In the genomic region with DNA sequence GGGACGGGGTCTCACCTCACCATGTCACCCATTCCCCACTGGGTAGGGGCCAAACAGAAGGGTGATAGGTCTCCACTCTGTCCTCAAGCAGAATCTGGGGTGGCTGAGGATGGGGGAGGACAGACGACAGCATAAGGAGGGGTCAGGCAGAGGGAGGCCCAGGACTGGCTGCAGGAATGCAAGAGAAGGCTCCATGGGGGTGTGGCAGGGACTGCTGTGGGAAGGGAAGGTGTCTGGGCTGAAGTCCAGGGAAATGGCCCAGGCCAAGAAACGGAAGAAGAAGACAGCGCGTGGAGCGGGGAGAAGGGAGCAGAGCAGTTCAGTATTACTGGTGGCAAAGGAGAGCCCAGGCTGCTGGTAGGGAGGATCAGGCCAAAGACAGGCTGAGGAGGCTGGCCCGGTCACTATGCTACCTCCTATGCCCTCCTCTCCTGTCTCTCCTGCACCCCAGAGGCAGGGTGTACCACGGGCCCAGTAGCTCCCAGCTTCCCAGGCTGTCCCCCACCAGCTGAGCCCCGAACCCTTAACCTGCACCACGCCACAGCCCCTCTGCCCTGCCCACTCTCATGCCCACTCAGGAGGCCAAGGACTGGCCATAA, we compare ENCODE assay signal across 22 cellular contexts.
DNase-seq lines count a peak whose midpoint lies in the region; ATAC-seq, FAIRE-seq and TF ChIP-seq lines count a peak whose summit lies in the region.
"Had no signal": no experiment of that assay in that cellular context is flagged by ENCODE, and none has a peak within 500 bp of the region (broad histone marks: within the 10 kb centered on the region; RNA-seq: fewer than 3 reads in every experiment).

No MANE protein-coding gene starts in this region.

- no peak overlapping the region for H3K4me3 ChIP-seq in astrocyte (ENCODE audit: insufficient read depth, low read depth, low read length)
- H3K4me3 ChIP-seq in left ventricle myocardium inferior, result no peak overlapping the region
- H3K4me3 ChIP-seq in psoas muscle, result no peak overlapping the region
- no peak overlapping the region for H3K4me3 ChIP-seq in OCI-LY7 (ENCODE audit: low read depth, low read length, poor library complexity, severe bottlenecking)
- H3K4me3 ChIP-seq: smooth muscle cell had no signal

- BruUV-seq in OCI-LY7 (replicated peaks; lab: Mats Ljungman, UMichigan), result no TSS peak

- intact Hi-C loops in left ventricle myocardium inferior (cut with micrococcal nuclease) (no loop called here), psoas muscle (cut with DNase I) (no loop called here), OCI-LY7 (cut with micrococcal nuclease; ENCODE audit: unreplicated experiment) (no loop called here)

- no peaks in the 10 kb centered on the region for H3K27me3 ChIP-seq in astrocyte (ENCODE audit: insufficient read depth, low read length)
- H3K27me3 ChIP-seq in left ventricle myocardium inferior (ENCODE audit: low read depth), result no peaks in the 10 kb centered on the region
- H3K27me3 ChIP-seq in psoas muscle (ENCODE audit: insufficient read depth in 3 of 3, low read length in 2 of 3), result no peaks in the 10 kb centered on the region

- H3K4me1 ChIP-seq in astrocyte (ENCODE audit: insufficient read depth, low read length) (peaks cover 17% of the 10 kb centered on the region), left ventricle myocardium inferior (peaks cover 88% of the 10 kb centered on the region), psoas muscle (peaks cover 27% of the 10 kb centered on the region), OCI-LY7 (ENCODE audit: insufficient read depth, low read length, poor library complexity, severe bottlenecking) (no peaks in the 10 kb centered on the region)

- H3K9me3 Mint-ChIP-seq in astrocyte (ENCODE audit: unreplicated experiment), result no peaks in the 10 kb centered on the region
- no peaks in the 10 kb centered on the region for H3K9me3 Mint-ChIP-seq in activated CD4-positive, alpha-beta T cell treated with anti-CD3 and anti-CD28 coated beads, Interleukin-2, amount 10 ng/mL, durations not matched to agents 7 days and 5 days
- H3K9me3 Mint-ChIP-seq: brain had no signal

- H3K4me2 ChIP-seq in astrocyte (ENCODE audit: low read length) (no peak overlapping the region), OCI-LY7 (ENCODE audit: low read length) (no peak overlapping the region)
- H3K4me2 ChIP-seq: smooth muscle cell had no signal

- POLR2A ChIA-PET in OCI-LY7 (lab: Charles Lee), result interaction anchor here (0.5 to 0.6 kb wide), 2 partner anchors 246 to 252 kb away, joined by 3 read pairs; no protein-coding TSS in a partner anchor
- POLR2A ChIA-PET in activated CD4-positive, alpha-beta T cell treated with anti-CD3 and anti-CD28 coated beads, Interleukin-2, amount 10 ng/mL, durations not matched to agents 7 days and 5 days (lab: Charles Lee), result no interaction called here

- H2AFZ ChIP-seq in astrocyte (ENCODE audit: low read depth, low read length) (no peak overlapping the region), OCI-LY7 (ENCODE audit: low read length) (no peak overlapping the region)

- no peaks in the 10 kb centered on the region for H3K9me3 ChIP-seq in astrocyte (ENCODE audit: insufficient read depth, low read depth, low read length)
- H3K9me3 ChIP-seq in left ventricle myocardium inferior (replicated peaks), result no peaks in the 10 kb centered on the region
- H3K9me3 ChIP-seq in psoas muscle, result no peaks in the 10 kb centered on the region
- no peaks in the 10 kb centered on the region for H3K9me3 ChIP-seq in OCI-LY7 (ENCODE audit: low read length)

- peaks cover 92% of the 10 kb centered on the region for H4K20me1 ChIP-seq in astrocyte (ENCODE audit: insufficient read depth, low read length)
- no peaks in the 10 kb centered on the region for H4K20me1 ChIP-seq in OCI-LY7 (ENCODE audit: insufficient read depth, low read length)

- peak; percentile 56 for DNase-seq in Caki2 (ENCODE audit: low read depth)
- DNase-seq in astrocyte (ENCODE audit: low read depth), result no peak
- peak; percentile 32 for DNase-seq in left ventricle myocardium inferior
- no peak for DNase-seq in psoas muscle
- no peak for DNase-seq in Kasumi-1 (lab: John Stamatoyannopoulos, UW)
- no peak for DNase-seq in OCI-LY7 (ENCODE audit: low spot score)
- DNase-seq in activated CD4-positive, alpha-beta T cell treated with anti-CD3 and anti-CD28 coated beads, Interleukin-2, amount 10 ng/mL, durations not matched to agents 7 days and 5 days, result no peak
- DNase-seq in activated T-cell treated with anti-CD3 and anti-CD28 coated beads for 4 hours, result no peak
- DNase-seq: activated CD4-positive, CD25-positive, alpha-beta regulatory T cell treated with anti-CD3 and anti-CD28 coated beads, Interleukin-2, amount 50 U/mL, for 72 hours; activated CD8-positive, alpha-beta memory T cell treated with anti-CD3 and anti-CD28 coated beads, Interleukin-2, amount 50 U/mL, for 4 hours; activated naive CD4-positive, alpha-beta T cell treated with Interleukin-2 at 50 U/mL for 16 hours; AML-193; DMS 273 treated with DMSO at 0.1 percent for 48 hours; Karpas-422; mesenchymal stem cell; NCI-H2227 treated with DMSO at 0.1 percent for 48 hours; NK-92 treated with Interleukin-12 subunit alpha and Interleukin-12 subunit beta, amount 100 ng/mL, for 24 hours; occipital lobe; SIG-M5 had no signal

- no peak for FAIRE-seq in astrocyte (lab: Jason Lieb, UNC)
- FAIRE-seq: GM18507 had no signal

- H3K9ac ChIP-seq in astrocyte (ENCODE audit: low read length), result no peak overlapping the region

- peaks cover 16% of the 10 kb centered on the region for H3K36me3 Mint-ChIP-seq in astrocyte (ENCODE audit: low read depth, unreplicated experiment)
- no peaks in the 10 kb centered on the region for H3K36me3 Mint-ChIP-seq in activated CD4-positive, alpha-beta T cell treated with anti-CD3 and anti-CD28 coated beads, Interleukin-2, amount 10 ng/mL, durations not matched to agents 7 days and 5 days (ENCODE audit: low read depth)

- no peak overlapping the region for H3K4me3 Mint-ChIP-seq in astrocyte (ENCODE audit: unreplicated experiment)
- H3K4me3 Mint-ChIP-seq in activated CD4-positive, alpha-beta T cell treated with anti-CD3 and anti-CD28 coated beads, Interleukin-2, amount 10 ng/mL, durations not matched to agents 7 days and 5 days, result no peak overlapping the region
- H3K4me3 Mint-ChIP-seq: brain had no signal

- TF ChIP-seq CTCF in astrocyte (IDR thresholded peaks at IDR 0.05; ENCODE audit: insufficient read depth, low read depth, low read length) (no peak), left ventricle myocardium inferior (IDR thresholded peaks at IDR 0.05; ENCODE audit: borderline replicate concordance) (no peak), psoas muscle (IDR thresholded peaks at IDR 0.05) (no peak), OCI-LY7 (conservative IDR thresholded peaks at IDR 0.05; ENCODE audit: low read length) (no peak)

- H3K79me2 ChIP-seq in astrocyte (ENCODE audit: insufficient read depth, low read length) (peaks cover 98% of the 10 kb centered on the region), OCI-LY7 (ENCODE audit: insufficient read depth, low read depth, low read length) (no peaks in the 10 kb centered on the region)

- H3K4me1 Mint-ChIP-seq in astrocyte (ENCODE audit: low read depth, unreplicated experiment), result peaks cover 24% of the 10 kb centered on the region
- peaks cover 9% of the 10 kb centered on the region for H3K4me1 Mint-ChIP-seq in activated CD4-positive, alpha-beta T cell treated with anti-CD3 and anti-CD28 coated beads, Interleukin-2, amount 10 ng/mL, durations not matched to agents 7 days and 5 days

- ATAC-seq in psoas muscle, result peak in 3 of 4 donors; percentile 14 to 57 (median 48)

- H3K27ac ChIP-seq in astrocyte (ENCODE audit: low read depth, low read length), result no peak overlapping the region
- H3K27ac ChIP-seq in left ventricle myocardium inferior (replicated peaks), result peak overlapping the region; percentile 49
- H3K27ac ChIP-seq in psoas muscle, result no peak overlapping the region
- no peak overlapping the region for H3K27ac ChIP-seq in OCI-LY7 (ENCODE audit: low read depth, low read length, poor library complexity, severe bottlenecking)

- H3K36me3 ChIP-seq in astrocyte (ENCODE audit: insufficient read depth, low read length) (no peaks in the 10 kb centered on the region), left ventricle myocardium inferior (no peaks in the 10 kb centered on the region), psoas muscle (ENCODE audit: insufficient read depth in 1 of 2, low read depth in 1 of 2) (peaks cover 0 to 14% of the 10 kb centered on the region in 2 donors), OCI-LY7 (ENCODE audit: insufficient read depth, low read length) (no peaks in the 10 kb centered on the region)

- CTCF ChIA-PET in OCI-LY7 (lab: Charles Lee; ENCODE audit: unreplicated experiment), result no interaction called here
- CTCF ChIA-PET in activated CD4-positive, alpha-beta T cell treated with anti-CD3 and anti-CD28 coated beads, Interleukin-2, amount 10 ng/mL, durations not matched to agents 7 days and 5 days (lab: Charles Lee), result interaction anchor here (0.5 to 1.0 kb wide), 3 partner anchors 15 to 654 kb away, joined by 3 to 4 read pairs (median 3); no protein-coding TSS in a partner anchor

- in situ Hi-C loops in Caki2 (cut with HindIII; ENCODE audit: low pct_unique_long_range_greater_than_20kb, low sequenced_read_pairs), result no loop called here

- H3K9me2 ChIP-seq in OCI-LY7 (ENCODE audit: insufficient read depth, low read length), result no peaks in the 10 kb centered on the region

- 54 to 70% (median 61%) methylated on average over 10 of the region's 10 CpGs for WGBS in psoas muscle, 3 donors

- H3K27ac Mint-ChIP-seq in astrocyte (ENCODE audit: unreplicated experiment), result peak overlapping the region; percentile 26
- no peak overlapping the region for H3K27ac Mint-ChIP-seq in activated CD4-positive, alpha-beta T cell treated with anti-CD3 and anti-CD28 coated beads, Interleukin-2, amount 10 ng/mL, durations not matched to agents 7 days and 5 days

- H3K27me3 Mint-ChIP-seq in astrocyte (ENCODE audit: low read depth, unreplicated experiment), result no peaks in the 10 kb centered on the region
- H3K27me3 Mint-ChIP-seq in activated CD4-positive, alpha-beta T cell treated with anti-CD3 and anti-CD28 coated beads, Interleukin-2, amount 10 ng/mL, durations not matched to agents 7 days and 5 days, result no peaks in the 10 kb centered on the region

Comparison
In these comparisons a context has a peak if more than half of its experiments do, and no peak if none do; other contexts are left out.
1. DNase-seq: peak in Caki2 (single experiment) and left ventricle myocardium inferior (single experiment); none in astrocyte (single experiment), psoas muscle (0 of 2), Kasumi-1 (0 of 2), OCI-LY7 (single experiment), activated CD4-positive, alpha-beta T cell treated with anti-CD3 and anti-CD28 coated beads, Interleukin-2, amount 10 ng/mL, durations not matched to agents 7 days and 5 days (single experiment) and activated T-cell treated with anti-CD3 and anti-CD28 coated beads for 4 hours (single experiment).